Comparison of ENCODE assay signal across 1 cellular context in the genomic region with DNA sequence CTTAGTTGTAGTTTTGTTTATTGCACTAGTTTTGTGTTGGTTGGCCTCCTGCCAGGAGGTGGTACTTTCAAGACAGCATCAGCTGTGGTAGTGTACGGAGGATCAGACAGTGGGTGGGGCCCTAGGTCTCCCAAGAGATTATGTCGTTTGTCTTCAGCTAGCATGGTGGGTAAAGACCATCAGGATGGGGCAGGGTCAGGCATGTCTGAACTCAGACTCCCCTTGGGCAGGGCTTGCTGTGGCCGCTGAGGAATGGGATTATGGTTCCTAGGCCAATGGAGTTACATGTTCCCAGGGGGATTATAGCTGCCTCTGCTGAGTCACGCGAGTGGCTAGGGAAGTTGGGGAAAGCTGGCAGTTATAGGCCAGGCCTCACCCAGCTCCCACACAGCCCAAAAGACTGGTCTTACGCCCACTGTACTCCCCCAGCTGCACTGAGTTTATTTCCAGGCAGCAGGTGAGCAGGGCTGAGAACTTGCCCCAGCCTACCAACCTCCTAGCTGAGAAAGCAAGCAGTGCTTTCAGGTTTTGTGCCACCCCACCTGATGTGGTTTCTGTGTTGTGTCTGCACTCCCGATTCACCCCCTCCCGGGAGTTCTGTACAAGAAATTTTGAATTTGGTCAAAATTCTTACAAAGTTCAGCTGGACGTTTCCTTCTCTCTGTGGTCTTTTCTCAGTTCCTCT.
TF ChIP-seq lines count a peak whose summit lies in the region.

No MANE protein-coding gene starts in this region.

TF ChIP-seq in HEK293, 187 proteins besides CTCF, POLR2A, EP300 and RAD21 (continued from another document):
- TF ChIP-seq, protein P1, sequence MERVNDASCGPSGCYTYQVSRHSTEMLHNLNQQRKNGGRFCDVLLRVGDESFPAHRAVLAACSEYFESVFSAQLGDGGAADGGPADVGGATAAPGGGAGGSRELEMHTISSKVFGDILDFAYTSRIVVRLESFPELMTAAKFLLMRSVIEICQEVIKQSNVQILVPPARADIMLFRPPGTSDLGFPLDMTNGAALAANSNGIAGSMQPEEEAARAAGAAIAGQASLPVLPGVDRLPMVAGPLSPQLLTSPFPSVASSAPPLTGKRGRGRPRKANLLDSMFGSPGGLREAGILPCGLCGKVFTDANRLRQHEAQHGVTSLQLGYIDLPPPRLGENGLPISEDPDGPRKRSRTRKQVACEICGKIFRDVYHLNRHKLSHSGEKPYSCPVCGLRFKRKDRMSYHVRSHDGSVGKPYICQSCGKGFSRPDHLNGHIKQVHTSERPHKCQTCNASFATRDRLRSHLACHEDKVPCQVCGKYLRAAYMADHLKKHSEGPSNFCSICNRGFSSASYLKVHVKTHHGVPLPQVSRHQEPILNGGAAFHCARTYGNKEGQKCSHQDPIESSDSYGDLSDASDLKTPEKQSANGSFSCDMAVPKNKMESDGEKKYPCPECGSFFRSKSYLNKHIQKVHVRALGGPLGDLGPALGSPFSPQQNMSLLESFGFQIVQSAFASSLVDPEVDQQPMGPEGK (tag by site-specific recombination; IDR thresholded peaks at IDR 0.05) = peak; percentile 51; the same call in 1 of the 2 replicates
- TF ChIP-seq TCF7L2 (IDR thresholded peaks at IDR 0.05; ENCODE audit: borderline replicate concordance, low read depth, low read length) (no peak), ZNF600 (tag by site-specific recombination; IDR thresholded peaks at IDR 0.05) (peak; percentile 65), FEZF1 (tag by site-specific recombination; IDR thresholded peaks at IDR 0.05) (peak; percentile 8; the same call in 1 of the 2 replicates)
- TF ChIP-seq, protein P2, sequence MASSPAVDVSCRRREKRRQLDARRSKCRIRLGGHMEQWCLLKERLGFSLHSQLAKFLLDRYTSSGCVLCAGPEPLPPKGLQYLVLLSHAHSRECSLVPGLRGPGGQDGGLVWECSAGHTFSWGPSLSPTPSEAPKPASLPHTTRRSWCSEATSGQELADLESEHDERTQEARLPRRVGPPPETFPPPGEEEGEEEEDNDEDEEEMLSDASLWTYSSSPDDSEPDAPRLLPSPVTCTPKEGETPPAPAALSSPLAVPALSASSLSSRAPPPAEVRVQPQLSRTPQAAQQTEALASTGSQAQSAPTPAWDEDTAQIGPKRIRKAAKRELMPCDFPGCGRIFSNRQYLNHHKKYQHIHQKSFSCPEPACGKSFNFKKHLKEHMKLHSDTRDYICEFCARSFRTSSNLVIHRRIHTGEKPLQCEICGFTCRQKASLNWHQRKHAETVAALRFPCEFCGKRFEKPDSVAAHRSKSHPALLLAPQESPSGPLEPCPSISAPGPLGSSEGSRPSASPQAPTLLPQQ (tag by site-specific recombination; IDR thresholded peaks at IDR 0.05) = peak; percentile 74
